In genomic region chr13:105196052-105196451, GRCh38 we compare ENCODE assay signal across 16 cellular contexts.
A peak's percentile ranks its signal among the peaks of the same experiment; 100 is the strongest.
DNase-seq lines count a peak whose midpoint lies in the region; ATAC-seq lines count a peak whose summit lies in the region.
"Had no signal": no experiment of that assay in that cellular context is flagged by ENCODE, and none has a peak within 500 bp of the region (broad histone marks: within the 10 kb centered on the region; RNA-seq: fewer than 3 reads in every experiment).

No MANE protein-coding gene starts in this region.

- no peak overlapping the region for H3K4me3 ChIP-seq in Karpas-422 (ENCODE audit: low read length)
- H3K4me3 ChIP-seq: dorsolateral prefrontal cortex, upper lobe of left lung had no signal

- no peak overlapping the region for H3K4me2 ChIP-seq in Karpas-422 (ENCODE audit: low read depth, low read length, poor library complexity, severe bottlenecking)
- H3K4me2 ChIP-seq: KMS-11 had no signal

- H3K9me2 ChIP-seq in Karpas-422 (replicated peaks; ENCODE audit: insufficient read depth, low read length): no peaks in the 10 kb centered on the region

- H3K27me3 ChIP-seq in Karpas-422 (ENCODE audit: low read length): no peaks in the 10 kb centered on the region
- H3K27me3 ChIP-seq: dorsolateral prefrontal cortex, upper lobe of left lung had no signal

- peak; percentile 4 for DNase-seq in ELF-1 (ENCODE audit: low read depth, low spot score)
- DNase-seq in NCI-H226: peak; percentile 95
- DNase-seq in dermis microvascular lymphatic vessel endothelial cell (ENCODE audit: low read depth in 2 of 2): peak; percentile 50 to 62
- peak; percentile 77 for DNase-seq in myocyte (ENCODE audit: low read depth)
- no peak for DNase-seq in Karpas-422
- no peak for DNase-seq in NCI-H187 (lab: John Stamatoyannopoulos, UW)
- DNase-seq in kidney glomerular epithelial cell (lab: John Stamatoyannopoulos, UW): no peak
- DNase-seq: activated CD4-positive, alpha-beta memory T cell treated with anti-CD3 and anti-CD28 coated beads, Interleukin-2, amount 10 ng/mL, durations not matched to agents 7 days and 5 days; activated naive CD4-positive, alpha-beta T cell treated with anti-CD3 and anti-CD28 coated beads for 36 hours; dorsolateral prefrontal cortex; naive B cell; NCI-H526 treated with DMSO at 0.1 percent for 48 hours; T-cell; upper lobe of left lung had no signal

- no peaks in the 10 kb centered on the region for H3K36me3 ChIP-seq in Karpas-422 (ENCODE audit: insufficient read depth, low read length)
- H3K36me3 ChIP-seq: upper lobe of left lung had no signal

- no peaks in the 10 kb centered on the region for H3K79me2 ChIP-seq in Karpas-422 (ENCODE audit: low read length)

- no peak overlapping the region for H3K9ac ChIP-seq in Karpas-422 (ENCODE audit: low read length)
- H3K9ac ChIP-seq: KMS-11 had no signal

- no peaks in the 10 kb centered on the region for H4K20me1 ChIP-seq in Karpas-422 (ENCODE audit: insufficient read depth, low read depth, low read length)

- peaks cover 26% of the 10 kb centered on the region for H3K9me3 ChIP-seq in Karpas-422 (ENCODE audit: low read length)
- H3K9me3 ChIP-seq: upper lobe of left lung had no signal

- no peaks in the 10 kb centered on the region for H3K4me1 ChIP-seq in Karpas-422 (ENCODE audit: low read length)
- H3K4me1 ChIP-seq: upper lobe of left lung had no signal

- ATAC-seq in GM21576 (IDR thresholded peaks at IDR 0.05; ENCODE audit: unreplicated experiment): no peak
- ATAC-seq: T-cell had no signal

- H2AFZ ChIP-seq in Karpas-422 (ENCODE audit: low read length): no peak overlapping the region

- no peak overlapping the region for H3K27ac ChIP-seq in Karpas-422 (ENCODE audit: low read length)
- H3K27ac ChIP-seq: dorsolateral prefrontal cortex, KMS-11, upper lobe of left lung had no signal

Comparison
In these comparisons a context has a peak if more than half of its experiments do, and no peak if none do; other contexts are left out.
1. DNase-seq: peak in ELF-1 (single experiment), NCI-H226 (single experiment), dermis microvascular lymphatic vessel endothelial cell (2 of 2) and myocyte (single experiment); none in Karpas-422 (single experiment), NCI-H187 (0 of 2) and kidney glomerular epithelial cell (single experiment).